Comparison of ENCODE assay signal across 8 cellular contexts in the genomic region with DNA sequence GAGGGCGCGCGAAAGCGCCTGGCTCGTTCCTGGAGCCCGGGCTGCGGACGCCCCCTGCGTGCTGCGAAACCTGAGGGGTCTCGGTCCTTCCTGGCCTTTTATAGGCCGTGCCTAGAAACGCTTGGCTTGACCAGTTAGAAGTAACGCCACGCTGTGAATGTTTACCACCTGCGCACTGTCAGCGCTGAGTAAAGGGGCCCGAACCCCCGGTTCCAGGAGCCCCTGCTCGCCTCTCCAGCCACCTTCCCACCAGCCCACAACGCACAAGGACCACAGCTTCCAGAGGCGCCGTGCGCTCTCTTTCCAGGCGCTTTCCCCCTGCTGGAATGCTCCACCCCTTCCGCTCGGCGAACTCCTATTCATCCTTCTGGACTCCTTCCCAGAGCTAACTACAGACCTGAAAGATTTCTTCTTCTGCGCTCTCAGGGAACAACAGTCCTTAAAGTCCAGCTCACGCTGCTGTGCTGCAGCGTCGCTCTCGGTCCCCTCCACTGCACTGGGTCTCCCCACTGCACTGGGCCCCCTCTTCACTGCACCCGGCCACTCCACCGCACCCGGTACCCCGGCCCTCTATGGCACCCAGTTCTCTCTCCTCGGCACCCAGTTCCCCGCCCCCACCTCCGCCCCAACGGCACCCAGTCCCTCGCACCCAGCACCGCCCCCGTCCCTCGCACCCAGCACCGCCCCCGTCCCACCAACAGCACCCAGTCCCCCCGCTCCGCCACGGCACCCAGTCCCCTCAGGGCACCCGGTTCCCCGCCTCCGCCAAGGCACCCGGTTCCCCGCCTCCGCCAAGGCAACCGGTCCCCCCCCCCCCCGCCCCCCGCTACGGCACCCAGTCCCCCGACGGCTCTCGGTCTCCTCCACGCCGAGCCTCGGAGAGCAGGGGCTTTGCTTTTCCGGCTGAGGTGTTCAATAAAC.
DNase-seq lines count a peak whose midpoint lies in the region; ATAC-seq, FAIRE-seq and TF ChIP-seq lines count a peak whose summit lies in the region.

No MANE protein-coding gene starts in this region.

- H3K9me3 ChIP-seq in CD8-positive, alpha-beta T cell (ENCODE audit: low read length), result no peaks in the 10 kb centered on the region
- no peaks in the 10 kb centered on the region for H3K9me3 ChIP-seq in keratinocyte (ENCODE audit: control insufficient read depth, low read depth, low read length)

- peak overlapping the region; percentile 83 for H2AFZ ChIP-seq in keratinocyte (ENCODE audit: control insufficient read depth, low read length)

- peak overlapping the region; percentile 79 for H3K4me2 ChIP-seq in keratinocyte (ENCODE audit: control insufficient read depth, extremely low read depth, insufficient read depth, low read depth, low read length)

- peak overlapping the region; percentile 87 for H3K4me3 Mint-ChIP-seq in CD8-positive, alpha-beta T cell
- H3K4me3 Mint-ChIP-seq in stimulated activated naive B cell treated with anti-CD40 and anti-IgM and Interleukin-4, amounts not matched to agents 10 μg/mL and 1 μg/mL and 100 μg/mL, for 72 hours, result peak overlapping the region; percentile 80 to 85

- peak; percentile 29 for ATAC-seq in CD8-positive, alpha-beta T cell
- ATAC-seq in stimulated activated naive B cell treated with anti-CD40 and anti-IgM and Interleukin-4, amounts not matched to agents 10 μg/mL and 1 μg/mL and 100 μg/mL, for 72 hours (replicated peaks), result peak; percentile 22 to 23

- in situ Hi-C loops in astrocyte of the spinal cord (cut with HindIII; ENCODE audit: low sequenced_read_pairs), result no loop called here

- H3K36me3 Mint-ChIP-seq in CD8-positive, alpha-beta T cell, result peaks cover 5% of the 10 kb centered on the region
- peaks cover 0 to 2% of the 10 kb centered on the region in 2 donors for H3K36me3 Mint-ChIP-seq in stimulated activated naive B cell treated with anti-CD40 and anti-IgM and Interleukin-4, amounts not matched to agents 10 μg/mL and 1 μg/mL and 100 μg/mL, for 72 hours

- no peaks in the 10 kb centered on the region for H3K79me2 ChIP-seq in keratinocyte (ENCODE audit: control insufficient read depth, insufficient read depth, low read length)

- H3K36me3 ChIP-seq in CD8-positive, alpha-beta T cell (ENCODE audit: insufficient read depth, low read length), result no peaks in the 10 kb centered on the region
- H3K36me3 ChIP-seq in keratinocyte (ENCODE audit: control insufficient read depth in 2 of 2, extremely low read depth in 1 of 2, insufficient read depth in 2 of 2, low read length in 2 of 2), result no peaks in the 10 kb centered on the region

- dilution Hi-C loops in keratinocyte (cut with MboI; ENCODE audit: extremely low pct_ligation_motif_present, low sequenced_read_pairs), result no loop called here

- H3K4me3 ChIP-seq in CD8-positive, alpha-beta T cell (ENCODE audit: low read depth, low read length), result peak overlapping the region; percentile 79
- H3K4me3 ChIP-seq in NB4 (ENCODE audit: low read depth, low read length) (peak overlapping the region; percentile 57), astrocyte of the spinal cord (ENCODE audit: low read depth, low read length) (peak overlapping the region; percentile 59), keratinocyte (ENCODE audit: control insufficient read depth in 2 of 3, extremely low read depth in 1 of 3, insufficient read depth in 2 of 3, low read depth in 1 of 3, low read length in 3 of 3) (peak overlapping the region; percentile 49 to 68 (median 51))

- intact Hi-C loops in CD8-positive, alpha-beta T cell (cut with DNase I, micrococcal nuclease), result loop anchor here (2.0 to 5.0 kb wide), 2 partner anchors 67 to 70 kb away; partner anchors contain the start of gene SQOR (in 2 of the 2)
- intact Hi-C loops in posterior vena cava (cut with DNase I), result no loop called here

- H4K20me1 ChIP-seq in keratinocyte (ENCODE audit: control insufficient read depth, extremely low read depth, insufficient read depth, low read length), result no peaks in the 10 kb centered on the region

- H3K27me3 ChIP-seq in CD8-positive, alpha-beta T cell (ENCODE audit: insufficient read depth, low read length), result no peaks in the 10 kb centered on the region
- H3K27me3 ChIP-seq in keratinocyte (ENCODE audit: control insufficient read depth, extremely low read depth, insufficient read depth, low read length), result no peaks in the 10 kb centered on the region

- peak overlapping the region; percentile 39 for H3K27ac ChIP-seq in CD8-positive, alpha-beta T cell (ENCODE audit: low read depth, low read length)
- peak overlapping the region; percentile 64 for H3K27ac ChIP-seq in keratinocyte (ENCODE audit: control insufficient read depth, insufficient read depth, low read length)

- H3K9me3 Mint-ChIP-seq in CD8-positive, alpha-beta T cell, result no peaks in the 10 kb centered on the region
- H3K9me3 Mint-ChIP-seq in stimulated activated naive B cell treated with anti-CD40 and anti-IgM and Interleukin-4, amounts not matched to agents 10 μg/mL and 1 μg/mL and 100 μg/mL, for 72 hours, result no peaks in the 10 kb centered on the region

- no peak for TF ChIP-seq POLR2A in NB4 (IDR thresholded peaks at IDR 0.05; ENCODE audit: extremely low read depth, insufficient read length)

- DNase-seq in CD8-positive, alpha-beta T cell, result peak in 2 of 7 experiments; percentile 17 to 26
- DNase-seq in NB4 (ENCODE audit: low read depth), result no peak
- DNase-seq in astrocyte of the spinal cord (ENCODE audit: low read depth, low spot score), result peak; percentile 16
- no peak for DNase-seq in keratinocyte (ENCODE audit: low read depth, low spot score)
- DNase-seq in stimulated activated naive B cell treated with anti-CD40 and anti-IgM and Interleukin-4, amounts not matched to agents 10 μg/mL and 1 μg/mL and 100 μg/mL, for 72 hours, result no peak
- DNase-seq in NCI-H446 treated with DMSO at 0.1 percent for 48 hours (lab: John Stamatoyannopoulos, UW), result no peak
- no peak for DNase-seq in posterior vena cava (ENCODE audit: low spot score)
- DNase-seq in GM10266 (ENCODE audit: extremely low spot score), result no peak

- TF ChIP-seq CTCF in CD8-positive, alpha-beta T cell (IDR thresholded peaks at IDR 0.05), result no peak
- TF ChIP-seq CTCF in NB4 (IDR thresholded peaks at IDR 0.05; ENCODE audit: low read depth, low read length), result no peak
- no peak for TF ChIP-seq CTCF in astrocyte of the spinal cord (IDR thresholded peaks at IDR 0.05; ENCODE audit: low read depth, low read length)
- TF ChIP-seq CTCF in keratinocyte (optimal IDR thresholded peaks at IDR 0.05 in 1 of 3, IDR thresholded peaks at IDR 0.05 in 1 of 3, conservative IDR thresholded peaks at IDR 0.05 in 1 of 3; ENCODE audit: extremely low read depth in 1 of 3, insufficient read depth in 2 of 3, low read length in 3 of 3), result no peak
- no peak for TF ChIP-seq CTCF in GM10266 (IDR thresholded peaks at IDR 0.05; ENCODE audit: control insufficient read depth, insufficient read depth, low read depth, missing control alignments)

- no peak overlapping the region for H3K27ac Mint-ChIP-seq in CD8-positive, alpha-beta T cell
- H3K27ac Mint-ChIP-seq in stimulated activated naive B cell treated with anti-CD40 and anti-IgM and Interleukin-4, amounts not matched to agents 10 μg/mL and 1 μg/mL and 100 μg/mL, for 72 hours, result no peak overlapping the region

- no peaks in the 10 kb centered on the region for H3K9me1 ChIP-seq in keratinocyte (ENCODE audit: control insufficient read depth, extremely low read depth, insufficient read depth, low read length)

- H3K4me1 Mint-ChIP-seq in CD8-positive, alpha-beta T cell (ENCODE audit: low read depth), result peaks cover 11% of the 10 kb centered on the region
- peaks cover 11 to 23% of the 10 kb centered on the region in 2 donors for H3K4me1 Mint-ChIP-seq in stimulated activated naive B cell treated with anti-CD40 and anti-IgM and Interleukin-4, amounts not matched to agents 10 μg/mL and 1 μg/mL and 100 μg/mL, for 72 hours

- peaks cover 7% of the 10 kb centered on the region for H3K4me1 ChIP-seq in CD8-positive, alpha-beta T cell (ENCODE audit: insufficient read depth, low read length)
- H3K4me1 ChIP-seq in keratinocyte (ENCODE audit: control insufficient read depth, extremely low read depth, insufficient read depth, low read length), result peaks cover 8% of the 10 kb centered on the region

- POLR2A ChIA-PET in CD8-positive, alpha-beta T cell (lab: Charles Lee), result no interaction called here

- H3K9ac ChIP-seq in keratinocyte (ENCODE audit: control insufficient read depth, extremely low read depth, insufficient read depth, low read length), result peak overlapping the region; percentile 68

- H3K27me3 Mint-ChIP-seq in CD8-positive, alpha-beta T cell (ENCODE audit: low read depth), result peaks cover 2% of the 10 kb centered on the region
- H3K27me3 Mint-ChIP-seq in stimulated activated naive B cell treated with anti-CD40 and anti-IgM and Interleukin-4, amounts not matched to agents 10 μg/mL and 1 μg/mL and 100 μg/mL, for 72 hours, result peaks cover 10 to 23% of the 10 kb centered on the region in 2 donors

- FAIRE-seq in keratinocyte (lab: Jason Lieb, UNC), result peak; percentile 59

- CTCF ChIA-PET in CD8-positive, alpha-beta T cell (lab: Charles Lee), result interaction anchor here (0.7 to 1.8 kb wide), 15 partner anchors 7 to 500 kb away, joined by 3 to 8 read pairs (median 3); no protein-coding TSS in a partner anchor

Comparison
In these comparisons a context has a peak if more than half of its experiments do, and no peak if none do; other contexts are left out.
1. intact Hi-C loops: an anchor here in CD8-positive, alpha-beta T cell (2.0 to 5.0 kb wide); none called in posterior vena cava.